In the genomic region with DNA sequence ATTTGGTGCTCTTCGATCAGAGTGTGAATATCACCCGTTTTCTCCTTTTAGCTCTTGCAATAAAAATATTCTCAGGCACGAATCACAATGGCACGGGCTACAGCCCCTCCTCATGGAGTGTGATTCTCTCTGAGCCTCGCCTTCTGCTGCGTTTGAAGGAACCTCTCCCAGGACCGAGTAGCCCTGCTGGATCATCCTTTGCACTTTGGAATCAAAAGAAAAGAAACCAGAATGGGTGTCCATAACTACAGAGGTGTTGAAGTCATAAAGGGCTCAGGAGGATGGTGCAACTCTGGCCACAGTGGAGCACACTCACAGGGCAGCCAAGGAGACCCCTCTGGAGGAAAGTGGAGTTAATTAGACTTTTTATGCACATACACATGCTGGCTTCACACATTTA, we compare ENCODE assay signal across 15 cellular contexts. TPM values are rescaled to one million over a fixed set of nuclear protein-coding genes. Genes with fewer than 3 reads are reported as not detected.
DNase-seq lines count a peak whose midpoint lies in the region; ATAC-seq and TF ChIP-seq lines count a peak whose summit lies in the region.
"Had no signal": no experiment of that assay in that cellular context is flagged by ENCODE, and none has a peak within 500 bp of the region (broad histone marks: within the 10 kb centered on the region; RNA-seq: fewer than 3 reads in every experiment).

No MANE protein-coding gene starts in this region.

- H3K27me3 Mint-ChIP-seq in GM23338 (ENCODE audit: insufficient read depth, low read depth, poor library complexity), result peaks cover 2% of the 10 kb centered on the region
- H3K27me3 Mint-ChIP-seq in brain, result no peaks in the 10 kb centered on the region
- H3K27me3 Mint-ChIP-seq: CD4-positive, alpha-beta T cell had no signal

- no peak overlapping the region for H3K4me2 ChIP-seq in GM23338
- H3K4me2 ChIP-seq: BLaER1, KMS-11 had no signal

- H3K36me3 Mint-ChIP-seq in GM23338 (ENCODE audit: low read depth) (no peaks in the 10 kb centered on the region), brain (peaks cover 5% of the 10 kb centered on the region)
- H3K36me3 Mint-ChIP-seq in activated naive CD4-positive, alpha-beta T cell treated with anti-CD3 and anti-CD28 coated beads, Interleukin-2, amount 50 U/mL, for 72 hours, result peaks cover 0 to 5% of the 10 kb centered on the region in 2 donors

- H3K9me2 ChIP-seq in GM23338 (ENCODE audit: insufficient read depth), result peaks cover 6% of the 10 kb centered on the region; the same call in 1 of the 2 replicates

- intact Hi-C loops in mucosa of descending colon (cut with DNase I, micrococcal nuclease) (no loop called here), uterus (cut with DNase I; ENCODE audit: low total_unique reads) (no loop called here)

- H4K20me1 ChIP-seq in GM23338 (replicated peaks; ENCODE audit: insufficient read depth), result no peaks in the 10 kb centered on the region

- H3K27me3 ChIP-seq in GM23338 (ENCODE audit: insufficient read depth), result no peaks in the 10 kb centered on the region
- H3K27me3 ChIP-seq in uterus, result no peaks in the 10 kb centered on the region
- H3K27me3 ChIP-seq: BLaER1 had no signal

- H3K9me3 ChIP-seq in mucosa of descending colon (no peaks in the 10 kb centered on the region), uterus (no peaks in the 10 kb centered on the region)

- DNase-seq in GM23338 (ENCODE audit: low spot score) (no peak), mucosa of descending colon (no peak), uterus (no peak), SHP77 (lab: John Stamatoyannopoulos, UW) (no peak), DMS53 (lab: John Stamatoyannopoulos, UW) (no peak)
- DNase-seq in activated naive CD4-positive, alpha-beta T cell treated with anti-CD3 and anti-CD28 coated beads, Interleukin-2, amount 50 U/mL, for 72 hours (ENCODE audit: low spot score in 2 of 2), result no peak
- DNase-seq: ACHN; CD4-positive, alpha-beta T cell; NCI-H226; OCI-M1; RPMI8226 had no signal

- no peak for TF ChIP-seq CTCF in GM23338 (conservative IDR thresholded peaks at IDR 0.05; ENCODE audit: low read depth in 2 of 2)
- TF ChIP-seq CTCF in brain (conservative IDR thresholded peaks at IDR 0.05), result no peak
- no peak for TF ChIP-seq CTCF in mucosa of descending colon (IDR thresholded peaks at IDR 0.05)
- no peak for TF ChIP-seq CTCF in uterus (IDR thresholded peaks at IDR 0.05)

- no peak overlapping the region for H3K4me3 ChIP-seq in GM23338
- H3K4me3 ChIP-seq in mucosa of descending colon, result no peak overlapping the region
- no peak overlapping the region for H3K4me3 ChIP-seq in uterus
- H3K4me3 ChIP-seq: BLaER1 had no signal

- no peak for TF ChIP-seq POLR2A in uterus (IDR thresholded peaks at IDR 0.05)

- H3K79me2 ChIP-seq in GM23338 (replicated peaks; ENCODE audit: insufficient read depth), result 0 out of 2 replicates have a peak, but pooled peaks cover 3% of the 10 kb centered on the region

- no peaks in the 10 kb centered on the region for H3K36me3 ChIP-seq in GM23338 (ENCODE audit: insufficient read depth)
- H3K36me3 ChIP-seq in mucosa of descending colon (ENCODE audit: low read depth), result no peaks in the 10 kb centered on the region
- H3K36me3 ChIP-seq in uterus, result no peaks in the 10 kb centered on the region

- peaks cover 47% of the 10 kb centered on the region for H3K4me1 Mint-ChIP-seq in GM23338
- peaks cover 68% of the 10 kb centered on the region for H3K4me1 Mint-ChIP-seq in brain

- no peak overlapping the region for H3K4me3 Mint-ChIP-seq in GM23338
- H3K4me3 Mint-ChIP-seq in brain, result peak overlapping the region in 1 of 5 experiments; percentile 72
- H3K4me3 Mint-ChIP-seq: CD4-positive, alpha-beta T cell had no signal

- H3K4me1 ChIP-seq in GM23338 (ENCODE audit: insufficient read depth) (peaks cover 37% of the 10 kb centered on the region), mucosa of descending colon (ENCODE audit: low read depth) (peaks cover 8% of the 10 kb centered on the region), uterus (no peaks in the 10 kb centered on the region)
- H3K4me1 ChIP-seq: BLaER1 had no signal

- H3K27ac ChIP-seq in GM23338 (ENCODE audit: low read depth), result no peak overlapping the region
- H3K27ac ChIP-seq in uterus, result peak overlapping the region; percentile 52 to 58
- H3K27ac ChIP-seq: BLaER1, KMS-11 had no signal

- H3F3A ChIP-seq in GM23338 (replicated peaks; ENCODE audit: low read depth), result no peaks in the 10 kb centered on the region

- no peak overlapping the region; the same call in 1 of the 2 replicates for H3K27ac Mint-ChIP-seq in GM23338
- H3K27ac Mint-ChIP-seq in brain, result peak overlapping the region in 3 of 5 experiments; percentile 76 to 90 (median 78)
- no peak overlapping the region for H3K27ac Mint-ChIP-seq in activated naive CD4-positive, alpha-beta T cell treated with anti-CD3 and anti-CD28 coated beads, Interleukin-2, amount 50 U/mL, for 72 hours
- H3K27ac Mint-ChIP-seq: CD4-positive, alpha-beta T cell had no signal

- H2AFZ ChIP-seq in GM23338, result no peak overlapping the region

- no peaks in the 10 kb centered on the region for H3K9me3 Mint-ChIP-seq in GM23338
- peaks cover 0 to 2% (median 0%) of the 10 kb centered on the region in 5 experiments for H3K9me3 Mint-ChIP-seq in brain
- no peaks in the 10 kb centered on the region for H3K9me3 Mint-ChIP-seq in activated naive CD4-positive, alpha-beta T cell treated with anti-CD3 and anti-CD28 coated beads, Interleukin-2, amount 50 U/mL, for 72 hours
- H3K9me3 Mint-ChIP-seq: CD4-positive, alpha-beta T cell had no signal

- ATAC-seq in GM23338, result peak; percentile 20; the same call in 2 of the 3 replicates
- ATAC-seq in mucosa of descending colon, result peak; percentile 77
- no peak for ATAC-seq in activated naive CD4-positive, alpha-beta T cell treated with anti-CD3 and anti-CD28 coated beads, Interleukin-2, amount 50 U/mL, for 72 hours
- ATAC-seq: HCT116 had no signal

TF ChIP-seq in GM23338, 12 proteins besides CTCF, POLR2A, EP300 and RAD21 (continues in another document):
- no peak for TF ChIP-seq STAT1 (IDR thresholded peaks at IDR 0.05; ENCODE audit: unreplicated experiment)
- TF ChIP-seq POLR2AphosphoS5 (IDR thresholded peaks at IDR 0.05; ENCODE audit: low read depth), result no peak
- no peak for TF ChIP-seq NANOG (IDR thresholded peaks at IDR 0.05; ENCODE audit: borderline replicate concordance)
- TF ChIP-seq EZH2phosphoT487 (IDR thresholded peaks at IDR 0.05; ENCODE audit: unreplicated experiment), result no peak

RNA-seq across cellular contexts. Expression of a gene that starts 19.2 kb away (rescaled TPM):
- 3.7 and 6.5 TPM in 2 replicates for total RNA-seq in GM23338 (2014; rRNA removed; shearing (Covaris generic))
- 1.3 and 1.7 TPM in 2 replicates for polyA plus RNA-seq in GM23338 (2016; fragmentation: Nextera tagmentation; extraction: Ambion mirVana)
- 9.4 TPM for polyA plus RNA-seq in brain (ENCODE audit: insufficient read depth, low read depth, low replicate concordance)
- total RNA-seq in mucosa of descending colon, result 10 to 100 TPM; 10.4 to 23.5 (median 14.8) TPM
- 10 to 100 TPM in 2 of 4 donors, 1 to 10 TPM in 2; 2.4 to 50.5 (median 17.8) TPM for total RNA-seq in uterus
- total RNA-seq in activated naive CD4-positive, alpha-beta T cell treated with anti-CD3 and anti-CD28 coated beads, Interleukin-2, amount 50 U/mL, for 72 hours, result 1 to 10 TPM in 1 of 2 donors, under 1 TPM in 1; 0.70 to 1.0 TPM

Comparison
In these comparisons a context has a peak if more than half of its experiments do, and no peak if none do; other contexts are left out.
1. ATAC-seq: peak in GM23338 (single experiment) and mucosa of descending colon (single experiment); none in activated naive CD4-positive, alpha-beta T cell treated with anti-CD3 and anti-CD28 coated beads, Interleukin-2, amount 50 U/mL, for 72 hours (0 of 2).
2. H3K27ac Mint-ChIP-seq: peak in brain (3 of 5); none in GM23338 (single experiment) and activated naive CD4-positive, alpha-beta T cell treated with anti-CD3 and anti-CD28 coated beads, Interleukin-2, amount 50 U/mL, for 72 hours (0 of 2).